ENCODE assay signal across 8 cellular contexts in genomic region chr17:8630227-8630801, GRCh38. TPM values are rescaled to one million over a fixed set of nuclear protein-coding genes. Genes with fewer than 3 reads are reported as not detected.
DNase-seq lines count a peak whose midpoint lies in the region; ATAC-seq and TF ChIP-seq lines count a peak whose summit lies in the region.

Gene MYH10, minus strand, starts transcription at chr17:8630725. Its CDS starts 7,479 bp downstream, at chr17:8623246.

- H4K20me1 ChIP-seq in OCI-LY1 (ENCODE audit: insufficient read depth, low read length): no peaks in the 10 kb centered on the region

- peaks cover 4% of the 10 kb centered on the region for H3K36me3 Mint-ChIP-seq in CD8-positive, alpha-beta T cell
- H3K36me3 Mint-ChIP-seq in endodermal cell (ENCODE audit: low read depth): no peaks in the 10 kb centered on the region

- no peak for TF ChIP-seq CTCF in CD8-positive, alpha-beta T cell (IDR thresholded peaks at IDR 0.05)
- TF ChIP-seq CTCF in OCI-LY1 (IDR thresholded peaks at IDR 0.05; ENCODE audit: low read length) (no peak), endodermal cell (conservative IDR thresholded peaks at IDR 0.05) (peak; percentile 53)

- peak within 1 kb of the TSS; percentile 72 for H3K27ac Mint-ChIP-seq in CD8-positive, alpha-beta T cell
- H3K27ac Mint-ChIP-seq in endodermal cell: peak within 1 kb of the TSS; percentile 99

- H3F3A ChIP-seq in OCI-LY1 (ENCODE audit: insufficient read depth, low read length): peaks cover 3% of the 10 kb centered on the region; the same call in 1 of the 2 replicates

- intact Hi-C loops in CD8-positive, alpha-beta T cell (cut with DNase I, micrococcal nuclease): loop anchor here (2.0 to 10.0 kb wide), 5 partner anchors 114 to 236 kb away; partner anchors contain the start of genes NDEL1 (in 2 of the 2), CCDC42 (in 1 of the 2) and RNF222 (in 1 of the 2)
- intact Hi-C loops in posterior cingulate gyrus (cut with DNase I): loop anchor here (2.0 to 5.0 kb wide), 3 partner anchors 117 to 248 kb away; partner anchors contain the start of genes NDEL1 and RPL26

- WGBS in endodermal cell (ENCODE audit: insufficient coverage in 1 of 2, insufficient read length in 1 of 2), 2 experiments: 0% methylated on average over 11 to 33 of the region's 33 CpGs

- no peaks in the 10 kb centered on the region for H3K36me3 ChIP-seq in CD8-positive, alpha-beta T cell (ENCODE audit: insufficient read depth, low read length)
- no peaks in the 10 kb centered on the region for H3K36me3 ChIP-seq in OCI-LY1 (ENCODE audit: insufficient read depth, low read length)
- peaks cover 4% of the 10 kb centered on the region for H3K36me3 ChIP-seq in endodermal cell (ENCODE audit: control insufficient read depth, insufficient read depth, low read length)

- POLR2A ChIA-PET in CD8-positive, alpha-beta T cell (lab: Charles Lee): interaction anchor here (0.6 kb wide), 1 partner anchor 9 kb away, joined by 4 read pairs; no protein-coding TSS in a partner anchor

- H3K27me3 ChIP-seq in CD8-positive, alpha-beta T cell (ENCODE audit: insufficient read depth, low read length): peaks cover 8% of the 10 kb centered on the region
- H3K27me3 ChIP-seq in OCI-LY1 (ENCODE audit: insufficient read depth, low read length) (no peaks in the 10 kb centered on the region), endodermal cell (ENCODE audit: control insufficient read depth, insufficient read depth, low read length, poor library complexity, severe bottlenecking) (no peaks in the 10 kb centered on the region)

- CTCF ChIA-PET in CD8-positive, alpha-beta T cell (lab: Charles Lee): interaction anchor here (1.0 kb wide), 1 partner anchor 143 kb away, joined by 3 read pairs; no protein-coding TSS in a partner anchor

- peak within 1 kb of the TSS; percentile 94 for H3K4me2 ChIP-seq in OCI-LY1 (ENCODE audit: low read length)

- H3K9me3 ChIP-seq in CD8-positive, alpha-beta T cell (ENCODE audit: low read length): no peaks in the 10 kb centered on the region
- H3K9me3 ChIP-seq in OCI-LY1 (ENCODE audit: low read length) (no peaks in the 10 kb centered on the region), endodermal cell (ENCODE audit: control insufficient read depth, low read length) (no peaks in the 10 kb centered on the region)

- H3K4me1 ChIP-seq in CD8-positive, alpha-beta T cell (ENCODE audit: insufficient read depth, low read length): peaks cover 5% of the 10 kb centered on the region
- H3K4me1 ChIP-seq in OCI-LY1 (ENCODE audit: insufficient read depth, low read length, severe bottlenecking) (peaks cover 13% of the 10 kb centered on the region), endodermal cell (ENCODE audit: control insufficient read depth, insufficient read depth, low read length) (peaks cover 8% of the 10 kb centered on the region)

- peaks cover 15% of the 10 kb centered on the region for H3K4me1 Mint-ChIP-seq in CD8-positive, alpha-beta T cell (ENCODE audit: low read depth)
- peaks cover 23% of the 10 kb centered on the region for H3K4me1 Mint-ChIP-seq in endodermal cell

- peak within 1 kb of the TSS; percentile 98 for H3K4me3 Mint-ChIP-seq in CD8-positive, alpha-beta T cell
- H3K4me3 Mint-ChIP-seq in endodermal cell: peak within 1 kb of the TSS; percentile 99

- peak in 2 of 7 experiments; percentile 7 to 50 for DNase-seq in CD8-positive, alpha-beta T cell
- DNase-seq in endodermal cell (no peak), myocyte (ENCODE audit: low read depth) (no peak), superior temporal gyrus (ENCODE audit: extremely low spot score) (no peak), DMS 273 (lab: John Stamatoyannopoulos, UW; ENCODE audit: unreplicated experiment) (no peak), posterior cingulate gyrus (no peak), LoVo (ENCODE audit: low spot score) (no peak)

- peaks cover 35% of the 10 kb centered on the region for H3K27me3 Mint-ChIP-seq in CD8-positive, alpha-beta T cell (ENCODE audit: low read depth)
- no peaks in the 10 kb centered on the region for H3K27me3 Mint-ChIP-seq in endodermal cell (ENCODE audit: insufficient read depth)

- no peaks in the 10 kb centered on the region for H3K9me3 Mint-ChIP-seq in CD8-positive, alpha-beta T cell
- no peaks in the 10 kb centered on the region for H3K9me3 Mint-ChIP-seq in endodermal cell

- H3K27ac ChIP-seq in CD8-positive, alpha-beta T cell (ENCODE audit: low read depth, low read length): peak within 1 kb of the TSS; percentile 26
- H3K27ac ChIP-seq in OCI-LY1 (ENCODE audit: low read depth, low read length, poor library complexity, severe bottlenecking): no peak within 1 kb of the TSS
- H3K27ac ChIP-seq in endodermal cell (ENCODE audit: low read depth, low read length): peak within 1 kb of the TSS; percentile 95

- H3K9ac ChIP-seq in OCI-LY1 (ENCODE audit: low read length) (peak within 1 kb of the TSS; percentile 96), endodermal cell (ENCODE audit: extremely low read depth, low read length, poor library complexity, severe bottlenecking) (peak within 1 kb of the TSS; percentile 85)

- H2AFZ ChIP-seq in OCI-LY1 (ENCODE audit: low read length): peak within 1 kb of the TSS; percentile 92; the same call in 1 of the 2 replicates

- no peaks in the 10 kb centered on the region for H3K9me2 ChIP-seq in OCI-LY1 (ENCODE audit: low read depth, low read length)

- ATAC-seq in CD8-positive, alpha-beta T cell: no peak

- peak within 1 kb of the TSS; percentile 89 for H3K4me3 ChIP-seq in CD8-positive, alpha-beta T cell (ENCODE audit: low read depth, low read length)
- H3K4me3 ChIP-seq in OCI-LY1 (ENCODE audit: low read depth, low read length, poor library complexity, severe bottlenecking): peak within 1 kb of the TSS; percentile 98
- H3K4me3 ChIP-seq in endodermal cell (ENCODE audit: low read length): peak within 1 kb of the TSS; percentile 93

- H3K79me2 ChIP-seq in OCI-LY1 (ENCODE audit: insufficient read depth, low read length): no peaks in the 10 kb centered on the region

RNA-seq across cellular contexts. Expression of gene MYH10, which starts in this region (rescaled TPM):
- total RNA-seq in CD8-positive, alpha-beta T cell: 1 to 10 TPM in 1 of 2 experiments, under 1 TPM in 1; 0.89 to 1.1 TPM
- total RNA-seq in endodermal cell: 100 to 1,000 TPM; 251 to 257 TPM
- 154 TPM for polyA plus RNA-seq in endodermal cell (2013, experiment 1 of 2)
- 145 TPM for polyA plus RNA-seq in endodermal cell (2013, experiment 2 of 2)
- total RNA-seq in myocyte: 10.7 and 17.9 TPM in 2 replicates
- 10.7 TPM for polyA plus RNA-seq in myocyte (2012)

Comparison
In these comparisons a context has a peak if more than half of its experiments do, and no peak if none do; other contexts are left out.
1. RNA of gene MYH10 (total RNA-seq): 251 to 257 TPM in endodermal cell; 10.7 to 17.9 TPM in myocyte and 0.89 to 1.1 TPM in CD8-positive, alpha-beta T cell; every median in the first group is over 10 times any median in the second.
2. Peak in every context shown above with its lines, with median percentiles within 50 percentile points of each other: H3K4me3 ChIP-seq.